10 cellular contexts compared by ENCODE assay signal in genomic region chr15:63476229-63476632, GRCh38. TPM values are rescaled to one million over a fixed set of nuclear protein-coding genes. Genes with fewer than 3 reads are reported as not detected.
DNase-seq lines count a peak whose midpoint lies in the region; ATAC-seq and TF ChIP-seq lines count a peak whose summit lies in the region.
"Had no signal": no experiment of that assay in that cellular context is flagged by ENCODE, and none has a peak within 500 bp of the region (broad histone marks: within the 10 kb centered on the region; RNA-seq: fewer than 3 reads in every experiment).

No MANE protein-coding gene starts in this region.

- no peaks in the 10 kb centered on the region for H3K9me3 Mint-ChIP-seq in stimulated activated naive CD8-positive, alpha-beta T cell treated with anti-CD3 and anti-CD28 coated beads, Interleukin-15, Interleukin-2, amounts not matched to agents 100 ng/mL and 50 ng/mL, for 24 hours
- no peaks in the 10 kb centered on the region for H3K9me3 Mint-ChIP-seq in activated B cell treated with CpG ODN at 0.5 μM for 24 hours

- no peak for TF ChIP-seq CTCF in activated B cell treated with CpG ODN at 0.5 μM for 24 hours (IDR thresholded peaks at IDR 0.05)

- no peaks in the 10 kb centered on the region for H3K27me3 ChIP-seq in H7 (ENCODE audit: control insufficient read depth, insufficient read depth, low read length)

- no peaks in the 10 kb centered on the region for H3K27me3 Mint-ChIP-seq in stimulated activated naive CD8-positive, alpha-beta T cell treated with anti-CD3 and anti-CD28 coated beads, Interleukin-15, Interleukin-2, amounts not matched to agents 100 ng/mL and 50 ng/mL, for 24 hours
- H3K27me3 Mint-ChIP-seq in activated B cell treated with CpG ODN at 0.5 μM for 24 hours, result no peaks in the 10 kb centered on the region

- H3K4me1 Mint-ChIP-seq in stimulated activated naive CD8-positive, alpha-beta T cell treated with anti-CD3 and anti-CD28 coated beads, Interleukin-15, Interleukin-2, amounts not matched to agents 100 ng/mL and 50 ng/mL, for 24 hours (ENCODE audit: low read depth), result peaks cover 82% of the 10 kb centered on the region
- peaks cover 90% of the 10 kb centered on the region for H3K4me1 Mint-ChIP-seq in activated B cell treated with CpG ODN at 0.5 μM for 24 hours

- H3K36me3 ChIP-seq in H7 (replicated peaks; ENCODE audit: control insufficient read depth, insufficient read depth, low read length), result no peaks in the 10 kb centered on the region

- H3K4me3 ChIP-seq in H7 (ENCODE audit: insufficient read depth, low read depth, low read length), result no peak overlapping the region

- peak overlapping the region; percentile 66 for H3K27ac Mint-ChIP-seq in stimulated activated naive CD8-positive, alpha-beta T cell treated with anti-CD3 and anti-CD28 coated beads, Interleukin-15, Interleukin-2, amounts not matched to agents 100 ng/mL and 50 ng/mL, for 24 hours
- peak overlapping the region; percentile 99 for H3K27ac Mint-ChIP-seq in activated B cell treated with CpG ODN at 0.5 μM for 24 hours

- no peak overlapping the region for H3K4me3 Mint-ChIP-seq in stimulated activated naive CD8-positive, alpha-beta T cell treated with anti-CD3 and anti-CD28 coated beads, Interleukin-15, Interleukin-2, amounts not matched to agents 100 ng/mL and 50 ng/mL, for 24 hours
- H3K4me3 Mint-ChIP-seq in activated B cell treated with CpG ODN at 0.5 μM for 24 hours, result peak overlapping the region; percentile 11

- ATAC-seq in stimulated activated naive CD8-positive, alpha-beta T cell treated with anti-CD3 and anti-CD28 coated beads, Interleukin-15, Interleukin-2, amounts not matched to agents 100 U/mL and 50 U/mL, for 24 hours, result no peak
- ATAC-seq in activated B cell treated with CpG ODN at 0.5 μM for 24 hours (ENCODE audit: low read depth), result no peak

- no peaks in the 10 kb centered on the region for H3K36me3 Mint-ChIP-seq in stimulated activated naive CD8-positive, alpha-beta T cell treated with anti-CD3 and anti-CD28 coated beads, Interleukin-15, Interleukin-2, amounts not matched to agents 100 ng/mL and 50 ng/mL, for 24 hours (ENCODE audit: low read depth)
- no peaks in the 10 kb centered on the region for H3K36me3 Mint-ChIP-seq in activated B cell treated with CpG ODN at 0.5 μM for 24 hours (ENCODE audit: low read depth)

- DNase-seq in stimulated activated naive CD8-positive, alpha-beta T cell treated with anti-CD3 and anti-CD28 coated beads, Interleukin-15, Interleukin-2, amounts not matched to agents 100 U/mL and 50 U/mL, for 24 hours, result no peak
- DNase-seq in activated B cell treated with CpG ODN at 0.5 μM for 24 hours, result no peak
- peak; percentile 99 for DNase-seq in iris pigment epithelial cell (ENCODE audit: low read depth)
- no peak for DNase-seq in COR-L47 (lab: John Stamatoyannopoulos, UW)
- no peak for DNase-seq in hypothalamus (lab: John Stamatoyannopoulos, UW)
- DNase-seq in H7, result no peak
- no peak for DNase-seq in activated CD4-positive, CD25-positive, alpha-beta regulatory T cell treated with anti-CD3 and anti-CD28 coated beads, Interleukin-2, amount 50 U/mL, for 72 hours
- DNase-seq: NCI-H2227 treated with DMSO at 0.1 percent for 48 hours; stimulated activated CD4-positive, alpha-beta T cell treated with anti-CD3 and anti-CD28 coated beads, Interleukin-2, amount 100 ng/mL, for 24 hours had no signal

- CTCF ChIA-PET in activated B cell treated with CpG ODN at 0.5 μM for 24 hours (lab: Charles Lee), result interaction anchor here (0.8 to 5.4 kb wide), 6 partner anchors 9 to 29 kb away, joined by 4 to 30 read pairs (median 11); partner anchors contain the start of gene USP3

- intact Hi-C loops in activated B cell treated with CpG ODN at 0.5 μM for 24 hours (cut with micrococcal nuclease), result no loop called here

- POLR2A ChIA-PET in activated B cell treated with CpG ODN at 0.5 μM for 24 hours (lab: Charles Lee), result interaction anchor here (0.7 to 18.4 kb wide), 6 partner anchors 9 to 124 kb away, joined by 3 to 509 read pairs (median 71); partner anchors contain the start of gene USP3

RNA-seq across cellular contexts. Expression of gene USP3, which starts 28.2 kb away (rescaled TPM):
- 92.7 and 110 TPM in 2 replicates for total RNA-seq in activated B cell treated with CpG ODN at 0.5 μM for 24 hours
- total RNA-seq in H7 (2014; rRNA removed; shearing (Covaris generic)), result 30.0 and 50.8 TPM in 2 replicates
